In genomic region chr6:159761135-159761872, GRCh38 we compare ENCODE assay signal across 8 cellular contexts. TPM values are rescaled to one million over a fixed set of nuclear protein-coding genes. Genes with fewer than 3 reads are reported as not detected.
DNase-seq lines count a peak whose midpoint lies in the region; ATAC-seq and TF ChIP-seq lines count a peak whose summit lies in the region.

No MANE protein-coding gene starts in this region.

- H3K27ac Mint-ChIP-seq in activated CD8-positive, alpha-beta T cell treated with anti-CD3 and anti-CD28 coated beads for 36 hours, result peak overlapping the region; percentile 98

- CTCF ChIA-PET in activated CD8-positive, alpha-beta T cell treated with anti-CD3 and anti-CD28 coated beads for 36 hours (lab: Charles Lee), result interaction anchor here (1.1 to 2.2 kb wide), 4 partner anchors 10 to 70 kb away, joined by 4 to 5 read pairs (median 4); no protein-coding TSS in a partner anchor

- H3K4me3 ChIP-seq in fibroblast of the aortic adventitia (ENCODE audit: low read depth, low read length), result peak overlapping the region; percentile 84
- H3K4me3 ChIP-seq in neuron (ENCODE audit: low read length), result peak overlapping the region; percentile 79

- H3K36me3 Mint-ChIP-seq in activated CD8-positive, alpha-beta T cell treated with anti-CD3 and anti-CD28 coated beads for 36 hours (ENCODE audit: low read depth), result peaks cover 35% of the 10 kb centered on the region

- peak overlapping the region; percentile 89 for H2AFZ ChIP-seq in neuron (ENCODE audit: low read depth, low read length)

- H3K27me3 Mint-ChIP-seq in activated CD8-positive, alpha-beta T cell treated with anti-CD3 and anti-CD28 coated beads for 36 hours, result no peaks in the 10 kb centered on the region

- ATAC-seq in HG03135 (IDR thresholded peaks at IDR 0.05; ENCODE audit: unreplicated experiment), result peak; percentile 4
- no peak for ATAC-seq in activated CD8-positive, alpha-beta T cell treated with anti-CD3 and anti-CD28 coated beads for 36 hours

- no peaks in the 10 kb centered on the region for H3K9me3 Mint-ChIP-seq in activated CD8-positive, alpha-beta T cell treated with anti-CD3 and anti-CD28 coated beads for 36 hours

- H3K9me3 ChIP-seq in neuron (ENCODE audit: low read length), result no peaks in the 10 kb centered on the region

- TF ChIP-seq CTCF in activated CD8-positive, alpha-beta T cell treated with anti-CD3 and anti-CD28 coated beads for 36 hours (IDR thresholded peaks at IDR 0.05), result no peak
- no peak for TF ChIP-seq CTCF in fibroblast of the aortic adventitia (IDR thresholded peaks at IDR 0.05; ENCODE audit: insufficient read depth, low read length)

- peaks cover 24% of the 10 kb centered on the region for H3K4me1 ChIP-seq in neuron (ENCODE audit: insufficient read depth, low read length)

- H3K4me1 Mint-ChIP-seq in activated CD8-positive, alpha-beta T cell treated with anti-CD3 and anti-CD28 coated beads for 36 hours (ENCODE audit: low read depth), result peaks cover 24% of the 10 kb centered on the region

- DNase-seq in activated T-cell treated with anti-CD3 and anti-CD28 coated beads for 24 hours (ENCODE audit: low read depth) (peak; percentile 9), fibroblast of the aortic adventitia (ENCODE audit: low read depth) (peak; percentile 21), OCI-M2 (lab: John Stamatoyannopoulos, UW; ENCODE audit: unreplicated experiment) (no peak), NCI-H1417 (lab: John Stamatoyannopoulos, UW) (no peak)
- no peak for DNase-seq in activated T-cell treated with anti-CD3 and anti-CD28 coated beads, Interleukin-2, amount 50 U/mL, for 1 hour
- DNase-seq in activated CD8-positive, alpha-beta T cell treated with anti-CD3 and anti-CD28 coated beads for 36 hours, result peak; percentile 40

- H3K4me3 Mint-ChIP-seq in activated CD8-positive, alpha-beta T cell treated with anti-CD3 and anti-CD28 coated beads for 36 hours, result peak overlapping the region; percentile 97

- POLR2A ChIA-PET in activated CD8-positive, alpha-beta T cell treated with anti-CD3 and anti-CD28 coated beads for 36 hours (lab: Charles Lee), result interaction anchor here (1.0 to 4.2 kb wide), 13 partner anchors 9 to 78 kb away, joined by 3 to 20 read pairs (median 5); partner anchors contain the start of genes SOD2 and WTAP

- intact Hi-C loops in activated CD8-positive, alpha-beta T cell treated with anti-CD3 and anti-CD28 coated beads for 36 hours (cut with micrococcal nuclease), result loop anchor here (5.0 kb wide), 2 partner anchors 34 to 69 kb away; partner anchors contain the start of genes SOD2 and WTAP

- H3K27me3 ChIP-seq in neuron (ENCODE audit: insufficient read depth, low read length), result no peaks in the 10 kb centered on the region

- H3K36me3 ChIP-seq in neuron (ENCODE audit: insufficient read depth, low read length), result peaks cover 47% of the 10 kb centered on the region

RNA-seq across cellular contexts. Expression of gene ACAT2, which starts 0.5 kb away (rescaled TPM):
- total RNA-seq in activated CD8-positive, alpha-beta T cell treated with anti-CD3 and anti-CD28 coated beads for 36 hours, result 10 to 100 TPM; 70.8 to 74.1 TPM
- total RNA-seq in fibroblast of the aortic adventitia (ENCODE audit: low replicate concordance), result 22.1 and 66.2 TPM in 2 replicates

RNA-seq across cellular contexts. Expression of gene TCP1, which starts 28.1 kb away (rescaled TPM):
- 100 to 1,000 TPM; 446 to 452 TPM for total RNA-seq in activated CD8-positive, alpha-beta T cell treated with anti-CD3 and anti-CD28 coated beads for 36 hours
- total RNA-seq in fibroblast of the aortic adventitia (ENCODE audit: low replicate concordance), result 203 and 249 TPM in 2 replicates

RNA-seq across cellular contexts. Expression of gene MRPL18, which starts 29.0 kb away (rescaled TPM):
- 10 to 100 TPM; 81.8 to 83.5 TPM for total RNA-seq in activated CD8-positive, alpha-beta T cell treated with anti-CD3 and anti-CD28 coated beads for 36 hours
- 70.6 and 103 TPM in 2 replicates for total RNA-seq in fibroblast of the aortic adventitia (ENCODE audit: low replicate concordance)

RNA-seq across cellular contexts. Expression of gene WTAP, which starts 34.0 kb away (rescaled TPM):
- 10 to 100 TPM; 79.9 to 80.6 TPM for total RNA-seq in activated CD8-positive, alpha-beta T cell treated with anti-CD3 and anti-CD28 coated beads for 36 hours
- 71.9 and 103 TPM in 2 replicates for total RNA-seq in fibroblast of the aortic adventitia (ENCODE audit: low replicate concordance)

RNA-seq across cellular contexts. Expression of gene PNLDC1, which starts 38.8 kb away (rescaled TPM):
- under 1 TPM; 0.34 to 0.54 TPM for total RNA-seq in activated CD8-positive, alpha-beta T cell treated with anti-CD3 and anti-CD28 coated beads for 36 hours
- total RNA-seq in fibroblast of the aortic adventitia (ENCODE audit: low replicate concordance), result not detected in 2 replicates

Comparison
In these comparisons a context has a peak if more than half of its experiments do, and no peak if none do; other contexts are left out.
1. DNase-seq: peak in activated T-cell treated with anti-CD3 and anti-CD28 coated beads for 24 hours (single experiment), activated CD8-positive, alpha-beta T cell treated with anti-CD3 and anti-CD28 coated beads for 36 hours (single experiment) and fibroblast of the aortic adventitia (single experiment); none in activated T-cell treated with anti-CD3 and anti-CD28 coated beads, Interleukin-2, amount 50 U/mL, for 1 hour (single experiment), OCI-M2 (single experiment) and NCI-H1417 (0 of 3).